ENCODE assay signal across 9 cellular contexts in the genomic region with DNA sequence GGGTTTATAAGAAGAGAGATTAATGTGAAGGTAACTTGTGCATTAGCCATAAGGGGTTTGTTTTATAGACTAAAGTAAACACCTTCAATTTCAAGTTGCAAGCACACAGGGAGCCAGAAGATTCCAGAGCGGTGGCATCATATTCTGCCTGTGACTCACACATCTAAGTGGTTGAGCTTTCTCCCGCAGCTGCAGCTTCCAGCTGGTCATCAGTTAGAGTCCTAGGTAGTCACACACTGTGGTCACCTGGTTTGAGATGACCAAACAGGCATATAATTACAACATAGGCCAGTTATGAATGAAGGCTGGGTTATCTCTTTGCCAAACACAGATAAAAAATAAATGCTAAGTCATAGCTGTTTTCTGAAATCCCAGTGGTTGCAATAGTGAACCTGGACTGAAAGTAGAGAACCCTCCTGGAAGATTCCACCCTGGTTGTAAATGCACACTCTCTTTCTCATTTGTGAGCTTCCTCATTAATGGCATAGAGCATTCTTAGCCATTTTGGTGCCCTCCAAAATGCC.
DNase-seq lines count a peak whose midpoint lies in the region; ATAC-seq and TF ChIP-seq lines count a peak whose summit lies in the region.
"Had no signal": no experiment of that assay in that cellular context is flagged by ENCODE, and none has a peak within 500 bp of the region (broad histone marks: within the 10 kb centered on the region; RNA-seq: fewer than 3 reads in every experiment).

No MANE protein-coding gene starts in this region.

- peak; percentile 93 to 96 for ATAC-seq in lower lobe of right lung

- H3K27me3 ChIP-seq in BJ (ENCODE audit: control insufficient read depth, insufficient read depth, low read length) (no peaks in the 10 kb centered on the region), lower lobe of right lung (ENCODE audit: low read depth) (no peaks in the 10 kb centered on the region), ascending aorta (no peaks in the 10 kb centered on the region)

- peaks cover 7% of the 10 kb centered on the region for H3K9me3 Mint-ChIP-seq in MCF 10A (ENCODE audit: unreplicated experiment)

- H3K27me3 Mint-ChIP-seq in MCF 10A (ENCODE audit: insufficient read depth, unreplicated experiment) = no peaks in the 10 kb centered on the region

- TF ChIP-seq CTCF in BJ (IDR thresholded peaks at IDR 0.05; ENCODE audit: insufficient read depth, low read depth, low read length) = no peak
- no peak for TF ChIP-seq CTCF in MCF 10A (IDR thresholded peaks at IDR 0.05; ENCODE audit: unreplicated experiment)
- TF ChIP-seq CTCF in lower lobe of right lung (IDR thresholded peaks at IDR 0.05) = no peak
- TF ChIP-seq CTCF in ascending aorta (IDR thresholded peaks at IDR 0.05) = no peak

- BruUV-seq in MCF 10A (replicated peaks; lab: Mats Ljungman, UMichigan) = no TSS peak

- no peak overlapping the region for H3K4me3 ChIP-seq in BJ (ENCODE audit: low read depth, low read length)
- H3K4me3 ChIP-seq in lower lobe of right lung = no peak overlapping the region
- no peak overlapping the region for H3K4me3 ChIP-seq in ascending aorta

- H3K27ac ChIP-seq in lower lobe of right lung = no peak overlapping the region
- H3K27ac ChIP-seq in ascending aorta = no peak overlapping the region
- H3K27ac ChIP-seq: VCaP had no signal

- no peaks in the 10 kb centered on the region for H3K9me3 ChIP-seq in lower lobe of right lung
- H3K9me3 ChIP-seq in ascending aorta = no peaks in the 10 kb centered on the region

- H3K36me3 Mint-ChIP-seq in MCF 10A (ENCODE audit: insufficient read depth, unreplicated experiment) = no peaks in the 10 kb centered on the region

- no peak overlapping the region for H3K4me3 Mint-ChIP-seq in MCF 10A (ENCODE audit: unreplicated experiment)

- CTCF ChIA-PET in BJ (lab: Yijun Ruan, JAX) (no interaction called here), MCF 10A (lab: Yijun Ruan, JAX) (interaction anchor here (0.7 kb wide), 1 partner anchor 12 kb away, joined by 4 read pairs; no protein-coding TSS in a partner anchor)

- intact Hi-C loops in MCF 10A (cut with micrococcal nuclease) (loop anchor here (2.0 to 5.0 kb wide), 3 partner anchors 70 to 979 kb away; no protein-coding TSS in a partner anchor), lower lobe of right lung (cut with DNase I) (no loop called here), ascending aorta (cut with DNase I) (no loop called here)

- peaks cover 13% of the 10 kb centered on the region for H3K4me1 Mint-ChIP-seq in MCF 10A (ENCODE audit: insufficient read depth, unreplicated experiment)

- POLR2A ChIA-PET in BJ (lab: Charles Lee) = no interaction called here
- POLR2A ChIA-PET in MCF 10A (lab: Yijun Ruan, JAX) = interaction anchor here (0.6 to 1.0 kb wide), 3 partner anchors 54 to 71 kb away, joined by 3 to 4 read pairs (median 3); no protein-coding TSS in a partner anchor

- DNase-seq in BJ (ENCODE audit: low read depth) = peak; percentile 90
- peak; percentile 46 for DNase-seq in MV-4-11 (lab: John Stamatoyannopoulos, UW)
- peak; percentile 94 for DNase-seq in MCF 10A (ENCODE audit: unreplicated experiment)
- peak; percentile 52 for DNase-seq in lower lobe of right lung
- DNase-seq in foreskin melanocyte = no peak
- DNase-seq in activated naive CD4-positive, alpha-beta T cell (lab: John Stamatoyannopoulos, UW) = no peak
- DNase-seq in activated gamma-delta T cell treated with Interleukin-2 at 50 U/mL for 16 hours = no peak
- no peak for DNase-seq in ascending aorta (ENCODE audit: low spot score in 2 of 2)

- H3K4me1 ChIP-seq in lower lobe of right lung (peaks cover 18% of the 10 kb centered on the region), ascending aorta (peaks cover 0 to 2% of the 10 kb centered on the region in 2 donors)

- peak overlapping the region; percentile 78 for H3K27ac Mint-ChIP-seq in MCF 10A (ENCODE audit: low read depth, unreplicated experiment)

- H3K36me3 ChIP-seq in BJ (ENCODE audit: control insufficient read depth, insufficient read depth, low read length) (no peaks in the 10 kb centered on the region), lower lobe of right lung (no peaks in the 10 kb centered on the region), ascending aorta (no peaks in the 10 kb centered on the region)

Comparison
In these comparisons a context has a peak if more than half of its experiments do, and no peak if none do; other contexts are left out.
1. DNase-seq: peak in BJ (single experiment), MV-4-11 (single experiment), MCF 10A (single experiment) and lower lobe of right lung (single experiment); none in foreskin melanocyte (single experiment), activated naive CD4-positive, alpha-beta T cell (0 of 4), activated gamma-delta T cell treated with Interleukin-2 at 50 U/mL for 16 hours (single experiment) and ascending aorta (0 of 2).